Comparison of ENCODE assay signal across 22 cellular contexts in genomic region chr15:51580982-51581381, GRCh38. TPM values are rescaled to one million over a fixed set of nuclear protein-coding genes. Genes with fewer than 3 reads are reported as not detected.
A peak's percentile ranks its signal among the peaks of the same experiment; 100 is the strongest.
DNase-seq lines count a peak whose midpoint lies in the region; ATAC-seq, FAIRE-seq and TF ChIP-seq lines count a peak whose summit lies in the region.
"Had no signal": no experiment of that assay in that cellular context is flagged by ENCODE, and none has a peak within 500 bp of the region (broad histone marks: within the 10 kb centered on the region; RNA-seq: fewer than 3 reads in every experiment).

No MANE protein-coding gene starts in this region.

- H3K14ac ChIP-seq in mesenchymal stem cell (ENCODE audit: low read length in 2 of 2): peak overlapping the region in 1 of 2 experiments; percentile 26

- H2AFZ ChIP-seq in K562 (ENCODE audit: low read depth, low read length): 0 out of 2 replicates have a peak overlapping the region, but pooled peaks have one; percentile 7
- H2AFZ ChIP-seq in mesenchymal stem cell (ENCODE audit: low read depth, low read length): no peak overlapping the region
- H2AFZ ChIP-seq: GM23248 had no signal

- peaks cover 4 to 43% of the 10 kb centered on the region in 2 experiments; a peak in 4 of 5 replicates for H3K4me1 ChIP-seq in K562 (replicated peaks in 1 of 2; ENCODE audit: control insufficient read depth in 2 of 2, insufficient read depth in 2 of 2, low read length in 2 of 2)
- H3K4me1 ChIP-seq in mesenchymal stem cell (ENCODE audit: control insufficient read depth, insufficient read depth, low read depth, low read length): no peaks in the 10 kb centered on the region

- peak overlapping the region in 1 of 2 experiments; percentile 56 for H3K18ac ChIP-seq in mesenchymal stem cell (ENCODE audit: low read depth in 1 of 2, low read length in 2 of 2)

- peaks cover 9% of the 10 kb centered on the region for H3K79me1 ChIP-seq in mesenchymal stem cell (replicated peaks; ENCODE audit: low read length, poor library complexity, severe bottlenecking)

- H3K9me1 ChIP-seq in K562 (ENCODE audit: control insufficient read depth, insufficient read depth, low read length): no peaks in the 10 kb centered on the region

- in situ Hi-C loops in K562 (cut with MboI): no loop called here

- no peak for DNase-seq in CD14-positive monocyte (ENCODE audit: low spot score)
- peak in 1 of 2 experiments; percentile 13 for DNase-seq in HL-60 (ENCODE audit: low read depth in 1 of 2, low spot score in 1 of 2)
- peak in 1 of 4 experiments; percentile 66 for DNase-seq in K562 (ENCODE audit: extremely low read depth in 1 of 4, low spot score in 3 of 4)
- no peak for DNase-seq in mesenchymal stem cell
- no peak for DNase-seq in stimulated activated CD4-positive, alpha-beta T cell treated with anti-CD3 and anti-CD28 coated beads, Interleukin-1b, Interleukin-23, amount 100 ng/mL, for 48 hours
- no peak for DNase-seq in stimulated activated naive CD4-positive, alpha-beta T cell (lab: John Stamatoyannopoulos, UW)
- DNase-seq: C1 segment of cervical spinal cord; DMS53; GM23248; IMR-90; NCI-H1694; NCI-H2081; NCI-H2171; NCI-H345; NCI-H524; NCI-H774; NK-92 treated with Interleukin-12 subunit alpha and Interleukin-12 subunit beta, amount 100 ng/mL, for 24 hours; Peyer's patch had no signal

- no peak overlapping the region for H3K4ac ChIP-seq in mesenchymal stem cell (ENCODE audit: low read depth in 1 of 2, low read length in 2 of 2)

- H3K36me3 ChIP-seq in K562 (ENCODE audit: control insufficient read depth, insufficient read depth, low read length) (0 out of 3 replicates have a peak, but pooled peaks cover 3% of the 10 kb centered on the region), mesenchymal stem cell (ENCODE audit: control insufficient read depth in 1 of 2, insufficient read depth in 2 of 2, low read depth in 1 of 2, low read length in 2 of 2) (no peaks in the 10 kb centered on the region)
- H3K36me3 ChIP-seq: HAP-1, Peyer's patch had no signal

- peak overlapping the region; percentile 4 to 29; a peak in 1 of 4 replicates for H3K9ac ChIP-seq in K562 (ENCODE audit: insufficient read depth in 1 of 2, low read depth in 2 of 2, low read length in 2 of 2)
- H3K9ac ChIP-seq in mesenchymal stem cell (ENCODE audit: low read length): no peak overlapping the region
- H3K9ac ChIP-seq: GM23248 had no signal

- peak overlapping the region; percentile 35 for H3K4me2 ChIP-seq in K562 (ENCODE audit: insufficient read depth, low read length)
- no peak overlapping the region for H3K4me2 ChIP-seq in mesenchymal stem cell (ENCODE audit: low read length, poor library complexity, severe bottlenecking)

- no TSS peak for BruUV-seq in K562 (replicated peaks; lab: Mats Ljungman, UMichigan)

- H3K4me1 Mint-ChIP-seq in CD14-positive monocyte: peaks cover 60% of the 10 kb centered on the region

- CTCF ChIA-PET in K562 (lab: Yijun Ruan, JAX; ENCODE audit: low intra/inter-chr PET ratio): no interaction called here

- no peak for TF ChIP-seq RAD21 in K562 (CRISPR knock-in tag; conservative IDR thresholded peaks at IDR 0.05 in 1 of 2, IDR thresholded peaks at IDR 0.05 in 1 of 2)

- peaks cover 5 to 13% of the 10 kb centered on the region in 2 donors for H3K36me3 Mint-ChIP-seq in CD14-positive monocyte

- H3K27ac Mint-ChIP-seq in CD14-positive monocyte: peak overlapping the region; percentile 63 to 98 (median 86)

- H3K27me3 Mint-ChIP-seq in CD14-positive monocyte (ENCODE audit: low read depth in 3 of 3): peaks cover 0 to 1% (median 0%) of the 10 kb centered on the region in 3 donors

- no peak for TF ChIP-seq EP300 in K562 (IDR thresholded peaks at IDR 0.05; ENCODE audit: low read length)

- ATAC-seq in K562 (peak; percentile 53), GM18867 (IDR thresholded peaks at IDR 0.05; ENCODE audit: unreplicated experiment) (no peak)

- H4K8ac ChIP-seq in mesenchymal stem cell (ENCODE audit: low read length): peak overlapping the region; percentile 28

- H3K9me3 ChIP-seq in K562 (replicated peaks; ENCODE audit: control insufficient read depth, insufficient read depth, low read depth, low read length) (0 out of 2 replicates have a peak, but pooled peaks cover 2% of the 10 kb centered on the region), mesenchymal stem cell (ENCODE audit: control insufficient read depth, low read length) (peaks cover 6% of the 10 kb centered on the region)
- H3K9me3 ChIP-seq: HAP-1, Peyer's patch had no signal

- H3K27me3 ChIP-seq in HL-60 (ENCODE audit: insufficient read depth, poor library complexity, severe bottlenecking) (no peaks in the 10 kb centered on the region), K562 (ENCODE audit: control insufficient read depth in 2 of 2, insufficient read depth in 2 of 2, low read length in 2 of 2) (no peaks in the 10 kb centered on the region), mesenchymal stem cell (ENCODE audit: control insufficient read depth in 1 of 2, insufficient read depth in 1 of 2, low read length in 2 of 2) (no peaks in the 10 kb centered on the region)
- H3K27me3 ChIP-seq: Peyer's patch had no signal

- H3K4me3 ChIP-seq in HL-60 (replicated peaks; ENCODE audit: insufficient read depth, low read length) (no peak overlapping the region), K562 (no peak overlapping the region), mesenchymal stem cell (ENCODE audit: insufficient read depth in 1 of 2, low read depth in 1 of 2, low read length in 2 of 2) (no peak overlapping the region)
- H3K4me3 ChIP-seq: GM23248, HAP-1, Peyer's patch had no signal

- TF ChIP-seq POLR2A in K562 (conservative IDR thresholded peaks at IDR 0.05): no peak

- H3K79me2 ChIP-seq in K562 (ENCODE audit: control insufficient read depth, insufficient read depth, low read length): peaks cover 50% of the 10 kb centered on the region

- no peak overlapping the region for H2BK15ac ChIP-seq in mesenchymal stem cell (ENCODE audit: low read depth, poor library complexity, severe bottlenecking)

- peak overlapping the region; percentile 34 for H2BK120ac ChIP-seq in mesenchymal stem cell (ENCODE audit: low read depth, low read length)

- H3K23ac ChIP-seq in mesenchymal stem cell (ENCODE audit: low read length in 2 of 2): no peak overlapping the region

- H4K91ac ChIP-seq in mesenchymal stem cell (ENCODE audit: low read length): no peak overlapping the region

- H2AK5ac ChIP-seq in mesenchymal stem cell (ENCODE audit: low read length, severe bottlenecking): no peak overlapping the region

- no peak overlapping the region for H3K4me3 Mint-ChIP-seq in CD14-positive monocyte

- H3K27ac ChIP-seq in HL-60 (replicated peaks): peak overlapping the region; percentile 80
- H3K27ac ChIP-seq in K562 (ENCODE audit: extremely low read depth, low read depth, low read length): peak overlapping the region; percentile 67; the same call in 2 of the 3 replicates
- no peak overlapping the region for H3K27ac ChIP-seq in mesenchymal stem cell (ENCODE audit: low read length, poor library complexity, severe bottlenecking)
- H3K27ac ChIP-seq: GM23248, Peyer's patch had no signal

- intact Hi-C loops in CD14-positive monocyte (cut with micrococcal nuclease) (no loop called here), K562 (cut with micrococcal nuclease) (no loop called here)

- POLR2A ChIA-PET in K562 (lab: Yijun Ruan, JAX): interaction anchor here (1.1 to 1.3 kb wide), 2 partner anchors 15 to 21 kb away, joined by 3 read pairs; no protein-coding TSS in a partner anchor

- no peak overlapping the region for H2BK5ac ChIP-seq in mesenchymal stem cell (ENCODE audit: low read depth, low read length, poor library complexity, severe bottlenecking)

- peaks cover 0 to 3% (median 0%) of the 10 kb centered on the region in 7 donors for H3K9me3 Mint-ChIP-seq in CD14-positive monocyte

- 14% methylated on average over 4 of the region's 4 CpGs for WGBS in K562 (ENCODE audit: insufficient coverage, low coverage, missing lambda C conversion rate)
- 76% methylated on average over 3 of the region's 4 CpGs for WGBS in mesenchymal stem cell

- no peak overlapping the region for H2BK12ac ChIP-seq in mesenchymal stem cell (ENCODE audit: low read length in 2 of 2)

- TF ChIP-seq CTCF in CD14-positive monocyte (IDR thresholded peaks at IDR 0.05): no peak
- TF ChIP-seq CTCF in HL-60 (IDR thresholded peaks at IDR 0.05; ENCODE audit: insufficient read depth, low read length): no peak
- no peak for TF ChIP-seq CTCF in K562 (IDR thresholded peaks at IDR 0.05 in 2 of 3, conservative IDR thresholded peaks at IDR 0.05 in 1 of 3; ENCODE audit: insufficient read depth in 2 of 3, low read depth in 1 of 3, low read length in 3 of 3)

- H4K20me1 ChIP-seq in K562 (replicated peaks; ENCODE audit: control insufficient read depth, insufficient read depth, low read length): no peaks in the 10 kb centered on the region

- FAIRE-seq in K562 (lab: Jason Lieb, UNC): peak; percentile 26
- FAIRE-seq: D721Med, GM12891 had no signal

TF ChIP-seq in K562, 482 proteins besides CTCF, POLR2A, EP300 and RAD21 (continues in another document):
- TF ChIP-seq LEF1 (IDR thresholded peaks at IDR 0.05) (0 out of 2 replicates have a peak, but pooled peaks have one; percentile 18), SNIP1 (IDR thresholded peaks at IDR 0.05; ENCODE audit: low read depth) (no peak)

RNA-seq across cellular contexts. Expression of gene DMXL2, which starts 41.6 kb away (rescaled TPM):
- polyA plus RNA-seq in CD14-positive monocyte (10 to 100 TPM; 29.1 to 45.5 TPM), K562 (2011; rRNA removed) (29.1 and 57.7 TPM in 2 replicates), K562 (2014; fragmentation: Illumina TruSeq; extraction: Trizol) (36.6 and 43.6 TPM in 2 replicates), K562 (2014; fragmentation: Nextera tagmentation; extraction: Ambion mirVana) (10 to 100 TPM in 1 of 2 experiments, 1 to 10 TPM in 1; 9.3 to 16.2 TPM), K562 (2014; rRNA removed) (25.2 and 26.8 TPM in 2 replicates)
- 77.2 and 279 TPM in 2 replicates for total RNA-seq in K562 (2011; cell fraction: chromatin; rRNA removed; ENCODE audit: low replicate concordance)
- total RNA-seq in K562 (2011; cell fraction: nucleolus; rRNA removed): 32.7 and 55.5 TPM in 2 replicates
- total RNA-seq in K562 (2011; cell fraction: nucleoplasm; rRNA removed): 96.4 and 108 TPM in 2 replicates
- total RNA-seq in K562 (2014; rRNA removed) (19.1 and 21.4 TPM in 2 replicates), K562 (2014; rRNA removed; fragmentation: Illumina TruSeq; extraction: Trizol) (47.7 and 51.7 TPM in 2 replicates), K562 (2015; rRNA removed; fragmentation: Illumina TruSeq; extraction: Trizol) (46.6 and 52.6 TPM in 2 replicates), K562 (2021) (27.2 and 30.7 TPM in 2 replicates)
- 10.3 and 11.5 TPM in 2 replicates for polyA plus RNA-seq in K562 (2011; cell fraction: cytosol; rRNA removed)
- 89.0 and 105 TPM in 2 replicates for polyA plus RNA-seq in K562 (2011; cell fraction: nucleus; rRNA removed)
- polyA plus RNA-seq in K562 (2012): 33.2 and 71.4 TPM in 2 replicates
- 39.8 and 45.9 TPM in 2 replicates for polyA minus RNA-seq in K562 (2011; rRNA and poly(A)+ RNA removed)
- polyA minus RNA-seq in K562 (2011; cell fraction: cytosol; rRNA and poly(A)+ RNA removed): 8.6 and 15.8 TPM in 2 replicates
- polyA minus RNA-seq in K562 (2011; cell fraction: nucleus; rRNA and poly(A)+ RNA removed): 45.1 and 48.7 TPM in 2 replicates
- 15.0 TPM for polyA plus RNA-seq in mesenchymal stem cell (2013, experiment 1 of 2)
- polyA plus RNA-seq in mesenchymal stem cell (2013, experiment 2 of 2): 15.3 TPM
